16 cellular contexts compared by ENCODE assay signal in the genomic region with DNA sequence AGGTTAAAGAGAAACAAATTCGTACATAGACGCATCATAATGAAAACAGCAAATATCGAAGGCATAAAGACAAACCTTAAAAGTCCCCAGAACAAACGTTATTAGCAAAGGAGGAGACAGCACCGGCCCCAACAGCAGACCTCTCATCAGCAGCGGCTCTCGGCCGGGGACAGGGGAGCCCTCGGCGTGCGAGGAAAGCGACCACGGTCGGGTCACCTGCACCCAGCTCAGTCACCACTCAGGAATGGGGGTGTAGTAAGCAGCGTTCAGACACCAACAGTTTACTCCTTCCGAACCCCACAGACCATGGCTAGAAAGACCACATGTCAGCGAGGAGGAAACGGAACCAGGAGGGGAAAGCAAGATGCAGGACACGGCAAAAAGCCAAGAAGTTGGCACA.
DNase-seq lines count a peak whose midpoint lies in the region; ATAC-seq and TF ChIP-seq lines count a peak whose summit lies in the region.
"Had no signal": no experiment of that assay in that cellular context is flagged by ENCODE, and none has a peak within 500 bp of the region (broad histone marks: within the 10 kb centered on the region; RNA-seq: fewer than 3 reads in every experiment).

No MANE protein-coding gene starts in this region.

- H4K20me1 ChIP-seq in BLaER1 treated with 17β-estradiol and CSF1 and Interleukin-3, amounts not matched to agents 10 nM and 100 nM = peaks cover 55 to 98% (median 80%) of the 10 kb centered on the region in 11 experiments; a peak in 21 of 22 replicates

- H3K4me3 ChIP-seq in BLaER1 treated with 17β-estradiol and CSF1 and Interleukin-3, amounts not matched to agents 10 nM and 100 nM = no peak overlapping the region
- H3K4me3 ChIP-seq in lower lobe of right lung = no peak overlapping the region
- H3K4me3 ChIP-seq: PC-9 had no signal

- DNase-seq in activated T-cell treated with anti-CD3 and anti-CD28 coated beads, Interleukin-2, amount 50 U/mL, for 24 hours = no peak
- DNase-seq in activated T-cell treated with anti-CD3 and anti-CD28 coated beads, Interleukin-2, amount 50 U/mL, for 1 hour = no peak
- DNase-seq in central memory CD8-positive, alpha-beta T cell (ENCODE audit: low spot score in 2 of 2) = no peak
- DNase-seq in lower lobe of right lung (peak; percentile 8), dedifferentiated amniotic fluid mesenchymal stem cell (ENCODE audit: extremely low spot score) (no peak)
- DNase-seq: GDM1, GOT3, NCI-H1092 treated with DMSO at 0.1 percent for 48 hours, NCI-H2081 treated with DMSO at 0.1 percent for 48 hours, NCI-H2227 treated with DMSO at 0.1 percent for 48 hours, PC-9 had no signal

- no peak for ATAC-seq in central memory CD8-positive, alpha-beta T cell (replicated peaks; ENCODE audit: extremely low read depth, poor library complexity, severe bottlenecking)
- ATAC-seq in lower lobe of right lung = no peak
- no peak for ATAC-seq in HG02981 (IDR thresholded peaks at IDR 0.05; ENCODE audit: unreplicated experiment)
- no peak for ATAC-seq in HG02885 (IDR thresholded peaks at IDR 0.05; ENCODE audit: poor library complexity, unreplicated experiment)

- peaks cover 77% of the 10 kb centered on the region for H3K36me3 Mint-ChIP-seq in activated T-cell treated with anti-CD3 and anti-CD28 coated beads, Interleukin-2, amount 50 U/mL, for 24 hours (ENCODE audit: low read depth)
- H3K36me3 Mint-ChIP-seq in central memory CD8-positive, alpha-beta T cell (ENCODE audit: insufficient read depth) = peaks cover 26% of the 10 kb centered on the region

- no peak overlapping the region for H3K27ac ChIP-seq in BLaER1 treated with 17β-estradiol and CSF1 and Interleukin-3, amounts not matched to agents 10 nM and 100 nM
- H3K27ac ChIP-seq in lower lobe of right lung = no peak overlapping the region
- H3K27ac ChIP-seq: 22Rv1, PC-9 had no signal

- intact Hi-C loops in lower lobe of right lung (cut with DNase I) = no loop called here

- peak overlapping the region; percentile 5 for H3K27ac Mint-ChIP-seq in activated T-cell treated with anti-CD3 and anti-CD28 coated beads, Interleukin-2, amount 50 U/mL, for 24 hours
- H3K27ac Mint-ChIP-seq in central memory CD8-positive, alpha-beta T cell (ENCODE audit: low read depth) = peak overlapping the region; percentile 37
- H3K27ac Mint-ChIP-seq: B cell had no signal

- no peak for TF ChIP-seq CTCF in lower lobe of right lung (IDR thresholded peaks at IDR 0.05)

- no peaks in the 10 kb centered on the region; a peak in 1 of 22 replicates for H3K9me3 ChIP-seq in BLaER1 treated with 17β-estradiol and CSF1 and Interleukin-3, amounts not matched to agents 10 nM and 100 nM (replicated peaks in 1 of 11)
- no peaks in the 10 kb centered on the region for H3K9me3 ChIP-seq in lower lobe of right lung

- peaks cover 31 to 99% (median 96%) of the 10 kb centered on the region in 10 experiments for H3K4me1 ChIP-seq in BLaER1 treated with 17β-estradiol and CSF1 and Interleukin-3, amounts not matched to agents 10 nM and 100 nM
- no peaks in the 10 kb centered on the region for H3K4me1 ChIP-seq in lower lobe of right lung

- H3K4me3 Mint-ChIP-seq in activated T-cell treated with anti-CD3 and anti-CD28 coated beads, Interleukin-2, amount 50 U/mL, for 24 hours = no peak overlapping the region
- no peak overlapping the region for H3K4me3 Mint-ChIP-seq in central memory CD8-positive, alpha-beta T cell
- H3K4me3 Mint-ChIP-seq: B cell had no signal

- no peaks in the 10 kb centered on the region for H3K27me3 Mint-ChIP-seq in activated T-cell treated with anti-CD3 and anti-CD28 coated beads, Interleukin-2, amount 50 U/mL, for 24 hours
- H3K27me3 Mint-ChIP-seq in central memory CD8-positive, alpha-beta T cell = no peaks in the 10 kb centered on the region
- H3K27me3 Mint-ChIP-seq: B cell had no signal

- no peaks in the 10 kb centered on the region for H3K9me3 Mint-ChIP-seq in activated T-cell treated with anti-CD3 and anti-CD28 coated beads, Interleukin-2, amount 50 U/mL, for 24 hours
- H3K9me3 Mint-ChIP-seq in central memory CD8-positive, alpha-beta T cell = no peaks in the 10 kb centered on the region

- H3K4me1 Mint-ChIP-seq in activated T-cell treated with anti-CD3 and anti-CD28 coated beads, Interleukin-2, amount 50 U/mL, for 24 hours (ENCODE audit: low read depth) = peaks cover 34% of the 10 kb centered on the region
- peaks cover 15% of the 10 kb centered on the region for H3K4me1 Mint-ChIP-seq in central memory CD8-positive, alpha-beta T cell

- H3K27me3 ChIP-seq in BLaER1 treated with 17β-estradiol and CSF1 and Interleukin-3, amounts not matched to agents 10 nM and 100 nM = peaks cover 4 to 91% (median 47%) of the 10 kb centered on the region in 11 experiments; a peak in 19 of 22 replicates
- H3K27me3 ChIP-seq in lower lobe of right lung (ENCODE audit: low read depth) = no peaks in the 10 kb centered on the region

- H3K36me3 ChIP-seq in BLaER1 treated with 17β-estradiol and CSF1 and Interleukin-3, amounts not matched to agents 10 nM and 100 nM = peaks cover 19 to 53% (median 45%) of the 10 kb centered on the region in 11 experiments; a peak in 20 of 22 replicates
- H3K36me3 ChIP-seq in lower lobe of right lung = peaks cover 64% of the 10 kb centered on the region

- no peak overlapping the region for H3K9ac ChIP-seq in BLaER1 treated with 17β-estradiol and CSF1 and Interleukin-3, amounts not matched to agents 10 nM and 100 nM

- peak overlapping the region in 9 of 11 experiments; percentile 5 to 97 (median 94); a peak in 14 of 22 replicates for H3K4me2 ChIP-seq in BLaER1 treated with 17β-estradiol and CSF1 and Interleukin-3, amounts not matched to agents 10 nM and 100 nM
- H3K4me2 ChIP-seq: PC-9 had no signal
